ENCODE assay signal across 1 cellular context in the genomic region with DNA sequence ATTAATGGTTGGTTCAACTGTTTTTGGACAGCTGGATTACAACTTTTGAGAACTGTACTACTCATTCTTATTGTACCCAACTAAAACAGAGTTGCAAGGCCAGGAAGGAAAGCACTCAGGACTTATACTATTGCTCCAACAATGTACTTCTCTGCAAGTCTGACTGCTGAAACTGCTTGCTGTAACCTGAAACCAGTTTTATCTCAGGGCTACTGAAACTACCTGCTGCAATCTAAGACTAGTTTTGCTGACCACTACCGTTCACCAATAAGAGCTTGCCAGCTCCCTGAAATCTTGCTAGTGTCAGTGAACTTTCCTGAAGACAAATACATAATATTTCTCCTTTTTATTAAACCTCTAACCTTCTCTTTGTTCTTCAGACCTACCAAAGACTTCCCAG.
TF ChIP-seq lines count a peak whose summit lies in the region.

No MANE protein-coding gene starts in this region.

TF ChIP-seq in H1, 55 proteins besides CTCF, POLR2A, EP300 and RAD21:
- TF ChIP-seq, protein P1, sequence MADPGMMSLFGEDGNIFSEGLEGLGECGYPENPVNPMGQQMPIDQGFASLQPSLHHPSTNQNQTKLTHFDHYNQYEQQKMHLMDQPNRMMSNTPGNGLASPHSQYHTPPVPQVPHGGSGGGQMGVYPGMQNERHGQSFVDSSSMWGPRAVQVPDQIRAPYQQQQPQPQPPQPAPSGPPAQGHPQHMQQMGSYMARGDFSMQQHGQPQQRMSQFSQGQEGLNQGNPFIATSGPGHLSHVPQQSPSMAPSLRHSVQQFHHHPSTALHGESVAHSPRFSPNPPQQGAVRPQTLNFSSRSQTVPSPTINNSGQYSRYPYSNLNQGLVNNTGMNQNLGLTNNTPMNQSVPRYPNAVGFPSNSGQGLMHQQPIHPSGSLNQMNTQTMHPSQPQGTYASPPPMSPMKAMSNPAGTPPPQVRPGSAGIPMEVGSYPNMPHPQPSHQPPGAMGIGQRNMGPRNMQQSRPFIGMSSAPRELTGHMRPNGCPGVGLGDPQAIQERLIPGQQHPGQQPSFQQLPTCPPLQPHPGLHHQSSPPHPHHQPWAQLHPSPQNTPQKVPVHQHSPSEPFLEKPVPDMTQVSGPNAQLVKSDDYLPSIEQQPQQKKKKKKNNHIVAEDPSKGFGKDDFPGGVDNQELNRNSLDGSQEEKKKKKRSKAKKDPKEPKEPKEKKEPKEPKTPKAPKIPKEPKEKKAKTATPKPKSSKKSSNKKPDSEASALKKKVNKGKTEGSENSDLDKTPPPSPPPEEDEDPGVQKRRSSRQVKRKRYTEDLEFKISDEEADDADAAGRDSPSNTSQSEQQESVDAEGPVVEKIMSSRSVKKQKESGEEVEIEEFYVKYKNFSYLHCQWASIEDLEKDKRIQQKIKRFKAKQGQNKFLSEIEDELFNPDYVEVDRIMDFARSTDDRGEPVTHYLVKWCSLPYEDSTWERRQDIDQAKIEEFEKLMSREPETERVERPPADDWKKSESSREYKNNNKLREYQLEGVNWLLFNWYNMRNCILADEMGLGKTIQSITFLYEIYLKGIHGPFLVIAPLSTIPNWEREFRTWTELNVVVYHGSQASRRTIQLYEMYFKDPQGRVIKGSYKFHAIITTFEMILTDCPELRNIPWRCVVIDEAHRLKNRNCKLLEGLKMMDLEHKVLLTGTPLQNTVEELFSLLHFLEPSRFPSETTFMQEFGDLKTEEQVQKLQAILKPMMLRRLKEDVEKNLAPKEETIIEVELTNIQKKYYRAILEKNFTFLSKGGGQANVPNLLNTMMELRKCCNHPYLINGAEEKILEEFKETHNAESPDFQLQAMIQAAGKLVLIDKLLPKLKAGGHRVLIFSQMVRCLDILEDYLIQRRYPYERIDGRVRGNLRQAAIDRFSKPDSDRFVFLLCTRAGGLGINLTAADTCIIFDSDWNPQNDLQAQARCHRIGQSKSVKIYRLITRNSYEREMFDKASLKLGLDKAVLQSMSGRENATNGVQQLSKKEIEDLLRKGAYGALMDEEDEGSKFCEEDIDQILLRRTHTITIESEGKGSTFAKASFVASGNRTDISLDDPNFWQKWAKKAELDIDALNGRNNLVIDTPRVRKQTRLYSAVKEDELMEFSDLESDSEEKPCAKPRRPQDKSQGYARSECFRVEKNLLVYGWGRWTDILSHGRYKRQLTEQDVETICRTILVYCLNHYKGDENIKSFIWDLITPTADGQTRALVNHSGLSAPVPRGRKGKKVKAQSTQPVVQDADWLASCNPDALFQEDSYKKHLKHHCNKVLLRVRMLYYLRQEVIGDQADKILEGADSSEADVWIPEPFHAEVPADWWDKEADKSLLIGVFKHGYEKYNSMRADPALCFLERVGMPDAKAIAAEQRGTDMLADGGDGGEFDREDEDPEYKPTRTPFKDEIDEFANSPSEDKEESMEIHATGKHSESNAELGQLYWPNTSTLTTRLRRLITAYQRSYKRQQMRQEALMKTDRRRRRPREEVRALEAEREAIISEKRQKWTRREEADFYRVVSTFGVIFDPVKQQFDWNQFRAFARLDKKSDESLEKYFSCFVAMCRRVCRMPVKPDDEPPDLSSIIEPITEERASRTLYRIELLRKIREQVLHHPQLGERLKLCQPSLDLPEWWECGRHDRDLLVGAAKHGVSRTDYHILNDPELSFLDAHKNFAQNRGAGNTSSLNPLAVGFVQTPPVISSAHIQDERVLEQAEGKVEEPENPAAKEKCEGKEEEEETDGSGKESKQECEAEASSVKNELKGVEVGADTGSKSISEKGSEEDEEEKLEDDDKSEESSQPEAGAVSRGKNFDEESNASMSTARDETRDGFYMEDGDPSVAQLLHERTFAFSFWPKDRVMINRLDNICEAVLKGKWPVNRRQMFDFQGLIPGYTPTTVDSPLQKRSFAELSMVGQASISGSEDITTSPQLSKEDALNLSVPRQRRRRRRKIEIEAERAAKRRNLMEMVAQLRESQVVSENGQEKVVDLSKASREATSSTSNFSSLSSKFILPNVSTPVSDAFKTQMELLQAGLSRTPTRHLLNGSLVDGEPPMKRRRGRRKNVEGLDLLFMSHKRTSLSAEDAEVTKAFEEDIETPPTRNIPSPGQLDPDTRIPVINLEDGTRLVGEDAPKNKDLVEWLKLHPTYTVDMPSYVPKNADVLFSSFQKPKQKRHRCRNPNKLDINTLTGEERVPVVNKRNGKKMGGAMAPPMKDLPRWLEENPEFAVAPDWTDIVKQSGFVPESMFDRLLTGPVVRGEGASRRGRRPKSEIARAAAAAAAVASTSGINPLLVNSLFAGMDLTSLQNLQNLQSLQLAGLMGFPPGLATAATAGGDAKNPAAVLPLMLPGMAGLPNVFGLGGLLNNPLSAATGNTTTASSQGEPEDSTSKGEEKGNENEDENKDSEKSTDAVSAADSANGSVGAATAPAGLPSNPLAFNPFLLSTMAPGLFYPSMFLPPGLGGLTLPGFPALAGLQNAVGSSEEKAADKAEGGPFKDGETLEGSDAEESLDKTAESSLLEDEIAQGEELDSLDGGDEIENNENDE (IDR thresholded peaks at IDR 0.05; ENCODE audit: insufficient replicate concordance, low read length) = no peak
- TF ChIP-seq RFX5 (IDR thresholded peaks at IDR 0.05; ENCODE audit: borderline replicate concordance, low read depth, low read length) (no peak), MAFK (IDR thresholded peaks at IDR 0.05; ENCODE audit: low read depth, low read length) (no peak), SIX5 (IDR thresholded peaks at IDR 0.05; ENCODE audit: low read depth, low read length) (no peak), ASH2L (IDR thresholded peaks at IDR 0.05; ENCODE audit: low read length) (no peak), KDM5A (IDR thresholded peaks at IDR 0.05; ENCODE audit: low read length) (no peak), HDAC6 (IDR thresholded peaks at IDR 0.05; ENCODE audit: low read depth, low read length) (no peak), GTF2F1 (IDR thresholded peaks at IDR 0.05; ENCODE audit: borderline replicate concordance, low read depth, low read length) (no peak), EGR1 (IDR thresholded peaks at IDR 0.05; ENCODE audit: borderline replicate concordance, low read depth, low read length) (no peak), FOSL1 (IDR thresholded peaks at IDR 0.05; ENCODE audit: insufficient read depth, low read depth, low read length) (no peak), JUN (IDR thresholded peaks at IDR 0.05; ENCODE audit: low read depth, low read length) (no peak), CTBP2 (IDR thresholded peaks at IDR 0.05; ENCODE audit: borderline replicate concordance, insufficient read depth, insufficient read length, low read length) (no peak), BRCA1 (IDR thresholded peaks at IDR 0.05; ENCODE audit: low read depth, low read length) (no peak), SP1 (IDR thresholded peaks at IDR 0.05; ENCODE audit: low read depth, low read length) (no peak), PHF8 (conservative IDR thresholded peaks at IDR 0.05; ENCODE audit: low read depth, low read length) (no peak)
- TF ChIP-seq, protein P2, sequence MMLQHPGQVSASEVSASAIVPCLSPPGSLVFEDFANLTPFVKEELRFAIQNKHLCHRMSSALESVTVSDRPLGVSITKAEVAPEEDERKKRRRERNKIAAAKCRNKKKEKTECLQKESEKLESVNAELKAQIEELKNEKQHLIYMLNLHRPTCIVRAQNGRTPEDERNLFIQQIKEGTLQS (IDR thresholded peaks at IDR 0.05; ENCODE audit: insufficient read depth, low read depth, low read length) = no peak
- TF ChIP-seq, protein P3, sequence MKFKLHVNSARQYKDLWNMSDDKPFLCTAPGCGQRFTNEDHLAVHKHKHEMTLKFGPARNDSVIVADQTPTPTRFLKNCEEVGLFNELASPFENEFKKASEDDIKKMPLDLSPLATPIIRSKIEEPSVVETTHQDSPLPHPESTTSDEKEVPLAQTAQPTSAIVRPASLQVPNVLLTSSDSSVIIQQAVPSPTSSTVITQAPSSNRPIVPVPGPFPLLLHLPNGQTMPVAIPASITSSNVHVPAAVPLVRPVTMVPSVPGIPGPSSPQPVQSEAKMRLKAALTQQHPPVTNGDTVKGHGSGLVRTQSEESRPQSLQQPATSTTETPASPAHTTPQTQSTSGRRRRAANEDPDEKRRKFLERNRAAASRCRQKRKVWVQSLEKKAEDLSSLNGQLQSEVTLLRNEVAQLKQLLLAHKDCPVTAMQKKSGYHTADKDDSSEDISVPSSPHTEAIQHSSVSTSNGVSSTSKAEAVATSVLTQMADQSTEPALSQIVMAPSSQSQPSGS (IDR thresholded peaks at IDR 0.05; ENCODE audit: low read length) = no peak
- TF ChIP-seq, protein P4, sequence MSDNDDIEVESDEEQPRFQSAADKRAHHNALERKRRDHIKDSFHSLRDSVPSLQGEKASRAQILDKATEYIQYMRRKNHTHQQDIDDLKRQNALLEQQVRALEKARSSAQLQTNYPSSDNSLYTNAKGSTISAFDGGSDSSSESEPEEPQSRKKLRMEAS (IDR thresholded peaks at IDR 0.05) = no peak
TF ChIP-seq in H1: peak in this region for 0.
